Comparison of ENCODE assay signal across 30 cellular contexts in the genomic region with DNA sequence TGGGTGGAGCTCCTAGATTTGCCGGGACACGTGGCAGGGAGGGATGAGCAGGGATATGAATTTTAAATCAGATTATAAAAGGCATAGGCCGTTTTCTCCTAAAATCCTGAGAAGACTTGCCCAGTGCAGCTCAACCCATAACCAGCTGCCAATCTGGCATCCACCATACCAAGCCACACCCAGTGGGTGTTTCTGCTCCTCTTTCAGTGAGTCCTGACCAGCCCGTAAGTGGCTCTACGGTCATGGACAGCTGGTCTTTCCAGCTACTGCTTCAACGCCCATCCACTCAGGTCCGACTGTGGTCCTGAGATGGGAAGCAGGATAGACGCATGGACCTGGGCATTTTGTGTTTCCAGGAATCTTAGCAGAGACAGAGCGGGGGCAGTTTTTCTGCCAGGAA.
"Had no signal": no experiment of that assay in that cellular context is flagged by ENCODE, and none has a peak within 500 bp of the region (broad histone marks: within the 10 kb centered on the region; RNA-seq: fewer than 3 reads in every experiment).

No MANE protein-coding gene starts in this region.

- H3K27me3 ChIP-seq: SJCRH30 had no signal

- H3K27ac ChIP-seq: SJCRH30, SK-N-MC had no signal

- H3K4me1 ChIP-seq: SJCRH30 had no signal

- ATAC-seq: activated CD4-positive, CD25-positive, alpha-beta regulatory T cell treated with anti-CD3 and anti-CD28 coated beads, Interleukin-2, amount 50 U/mL, for 24 hours; activated naive CD8-positive, alpha-beta T cell treated with anti-CD3 and anti-CD28 coated beads, Interleukin-2, amount 50 U/mL, for 24 hours; Panc1; WTC11 had no signal

- FAIRE-seq: bronchial epithelial cell, TTC549 had no signal

- H3K9me3 ChIP-seq: SJCRH30 had no signal

- DNase-seq: activated CD4-positive, alpha-beta memory T cell treated with anti-CD3 and anti-CD28 coated beads for 36 hours; activated CD4-positive, alpha-beta T cell treated with anti-CD3 and anti-CD28 coated beads for 4 hours; activated CD4-positive, alpha-beta T cell treated with anti-CD3 and anti-CD28 coated beads, Interleukin-2, amount 50 U/mL, for 1 hour; activated CD8-positive, alpha-beta memory T cell treated with anti-CD3 and anti-CD28 coated beads, Interleukin-2, amount 50 U/mL, for 4 hours; activated effector memory CD4-positive, alpha-beta T cell treated with Interleukin-2 at 50 U/mL for 16 hours; activated naive CD4-positive, alpha-beta T cell treated with anti-CD3 and anti-CD28 coated beads, Interleukin-2, amount 10 ng/mL, durations not matched to agents 7 days and 5 days; activated naive CD8-positive, alpha-beta T cell treated with anti-CD3 and anti-CD28 coated beads, Interleukin-2, amount 50 U/mL, for 24 hours; activated T-cell treated with anti-CD3 and anti-CD28 coated beads for 4 hours; activated T-cell treated with anti-CD3 and anti-CD28 coated beads, Interleukin-2, amount 50 U/mL, for 48 hours; anterior cingulate cortex; caudate nucleus; Karpas-422; NCI-H1105; NCI-H1417 treated with DMSO at 0.1 percent for 48 hours; NCI-H187 treated with DMSO at 0.1 percent for 48 hours; NCI-H2081; NCI-H2171 treated with DMSO at 0.1 percent for 48 hours; NCI-H2227 treated with DMSO at 0.1 percent for 48 hours; NCI-H446; NCI-H510A treated with DMSO at 0.1 percent for 48 hours; NCI-H526 treated with DMSO at 0.1 percent for 48 hours; NCI-H774; SHP77; SJCRH30 had no signal

- H3K4me3 ChIP-seq: SJCRH30, SK-N-MC had no signal

- H3K36me3 ChIP-seq: SJCRH30 had no signal
